Comparison of ENCODE assay signal across 1 cellular context in the genomic region with DNA sequence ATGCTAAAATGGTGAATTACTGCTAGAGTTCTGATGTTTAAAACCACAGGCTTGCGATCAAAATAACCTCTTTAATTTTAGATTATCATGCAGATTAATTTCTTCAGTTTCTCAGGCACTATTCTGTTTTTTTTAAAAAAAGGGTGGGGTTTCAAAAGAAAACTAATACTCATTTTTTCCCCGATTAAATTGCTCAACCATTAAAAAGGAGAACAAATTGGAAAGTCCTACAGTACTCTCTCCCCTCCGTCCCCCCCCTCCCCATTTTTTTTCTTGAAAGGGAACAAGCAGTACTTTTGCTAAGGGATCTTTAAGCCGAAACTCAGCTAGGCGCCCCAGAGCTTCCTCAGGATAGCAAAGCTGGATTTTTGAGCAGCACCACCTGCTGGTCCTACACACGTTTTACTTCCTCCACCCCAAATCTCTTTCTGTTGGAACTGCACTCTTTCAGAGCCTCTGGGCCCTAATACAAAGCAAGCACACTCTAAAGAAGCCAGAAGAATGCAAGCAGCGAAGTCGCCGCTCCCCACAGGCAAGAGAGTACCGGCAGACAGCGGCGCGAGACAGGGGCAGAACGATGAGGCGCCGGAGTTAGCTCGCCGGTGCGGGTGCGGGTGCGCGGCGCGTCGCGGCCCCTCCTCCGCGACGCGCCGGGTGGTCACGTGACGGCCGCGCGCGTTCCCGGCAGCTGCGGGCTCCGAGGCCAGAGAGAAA.
TF ChIP-seq lines count a peak whose summit lies in the region.

A gene with protein sequence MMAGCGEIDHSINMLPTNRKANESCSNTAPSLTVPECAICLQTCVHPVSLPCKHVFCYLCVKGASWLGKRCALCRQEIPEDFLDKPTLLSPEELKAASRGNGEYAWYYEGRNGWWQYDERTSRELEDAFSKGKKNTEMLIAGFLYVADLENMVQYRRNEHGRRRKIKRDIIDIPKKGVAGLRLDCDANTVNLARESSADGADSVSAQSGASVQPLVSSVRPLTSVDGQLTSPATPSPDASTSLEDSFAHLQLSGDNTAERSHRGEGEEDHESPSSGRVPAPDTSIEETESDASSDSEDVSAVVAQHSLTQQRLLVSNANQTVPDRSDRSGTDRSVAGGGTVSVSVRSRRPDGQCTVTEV (plus strand): TSS at position 687 of the 714 bp plus-strand sequence. CDS start 13,475 bp downstream, outside the sequence.

TF ChIP-seq in HepG2, 621 proteins besides CTCF, POLR2A, EP300 and RAD21 (continued from another document and continues in another):
- TF ChIP-seq SRSF4 (IDR thresholded peaks at IDR 0.05; ENCODE audit: low read depth, low read length, poor library complexity, severe bottlenecking), result peak; percentile 9
- no peak for TF ChIP-seq ZNF549 (CRISPR knock-in tag; IDR thresholded peaks at IDR 0.05)
- TF ChIP-seq, protein P1, sequence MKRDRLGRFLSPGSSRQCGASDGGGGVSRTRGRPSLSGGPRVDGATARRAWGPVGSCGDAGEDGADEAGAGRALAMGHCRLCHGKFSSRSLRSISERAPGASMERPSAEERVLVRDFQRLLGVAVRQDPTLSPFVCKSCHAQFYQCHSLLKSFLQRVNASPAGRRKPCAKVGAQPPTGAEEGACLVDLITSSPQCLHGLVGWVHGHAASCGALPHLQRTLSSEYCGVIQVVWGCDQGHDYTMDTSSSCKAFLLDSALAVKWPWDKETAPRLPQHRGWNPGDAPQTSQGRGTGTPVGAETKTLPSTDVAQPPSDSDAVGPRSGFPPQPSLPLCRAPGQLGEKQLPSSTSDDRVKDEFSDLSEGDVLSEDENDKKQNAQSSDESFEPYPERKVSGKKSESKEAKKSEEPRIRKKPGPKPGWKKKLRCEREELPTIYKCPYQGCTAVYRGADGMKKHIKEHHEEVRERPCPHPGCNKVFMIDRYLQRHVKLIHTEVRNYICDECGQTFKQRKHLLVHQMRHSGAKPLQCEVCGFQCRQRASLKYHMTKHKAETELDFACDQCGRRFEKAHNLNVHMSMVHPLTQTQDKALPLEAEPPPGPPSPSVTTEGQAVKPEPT (CRISPR knock-in tag; IDR thresholded peaks at IDR 0.05; ENCODE audit: low read depth), result 0 out of 2 replicates have a peak, but pooled peaks have one; percentile 59
- TF ChIP-seq SMC3 (IDR thresholded peaks at IDR 0.05; ENCODE audit: low read length), result peak; percentile 57
- TF ChIP-seq THAP11 (CRISPR knock-in tag; IDR thresholded peaks at IDR 0.05), result no peak; the same call in 1 of the 2 replicates
- TF ChIP-seq, protein P2, sequence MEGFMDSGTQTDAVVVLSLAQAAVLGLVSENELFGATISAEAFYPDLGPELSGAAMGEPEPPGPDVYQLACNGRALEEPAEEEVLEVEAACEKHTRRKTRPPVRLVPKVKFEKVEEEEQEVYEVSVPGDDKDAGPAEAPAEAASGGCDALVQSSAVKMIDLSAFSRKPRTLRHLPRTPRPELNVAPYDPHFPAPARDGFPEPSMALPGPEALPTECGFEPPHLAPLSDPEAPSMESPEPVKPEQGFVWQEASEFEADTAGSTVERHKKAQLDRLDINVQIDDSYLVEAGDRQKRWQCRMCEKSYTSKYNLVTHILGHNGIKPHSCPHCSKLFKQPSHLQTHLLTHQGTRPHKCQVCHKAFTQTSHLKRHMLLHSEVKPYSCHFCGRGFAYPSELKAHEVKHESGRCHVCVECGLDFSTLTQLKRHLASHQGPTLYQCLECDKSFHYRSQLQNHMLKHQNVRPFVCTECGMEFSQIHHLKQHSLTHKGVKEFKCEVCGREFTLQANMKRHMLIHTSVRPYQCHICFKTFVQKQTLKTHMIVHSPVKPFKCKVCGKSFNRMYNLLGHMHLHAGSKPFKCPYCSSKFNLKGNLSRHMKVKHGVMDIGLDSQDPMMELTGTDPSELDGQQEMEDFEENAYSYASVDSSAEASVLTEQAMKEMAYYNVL (CRISPR knock-in tag; IDR thresholded peaks at IDR 0.05; ENCODE audit: borderline replicate concordance), result peak; percentile 4; the same call in 1 of the 2 replicates
- TF ChIP-seq ZNF703 (CRISPR knock-in tag; IDR thresholded peaks at IDR 0.05; ENCODE audit: borderline replicate concordance), result no peak
- TF ChIP-seq ZNF761 (CRISPR knock-in tag; conservative IDR thresholded peaks at IDR 0.05), result no peak
- TF ChIP-seq PCBP2 (optimal IDR thresholded peaks at IDR 0.05; ENCODE audit: low read depth, low read length, poor library complexity, severe bottlenecking), result no peak
- no peak for TF ChIP-seq ZMYM3 (CRISPR knock-in tag; IDR thresholded peaks at IDR 0.05)
- TF ChIP-seq GABPA (IDR thresholded peaks at IDR 0.05; ENCODE audit: low read depth, low read length), result no peak
- peak; percentile 58 for TF ChIP-seq GABPA (CRISPR knock-in tag; IDR thresholded peaks at IDR 0.05; ENCODE audit: low read depth)
- TF ChIP-seq REPIN1 (CRISPR knock-in tag; IDR thresholded peaks at IDR 0.05; ENCODE audit: borderline replicate concordance, low read depth), result peak; percentile 33; the same call in 1 of the 2 replicates
- peak; percentile 66; the same call in 1 of the 2 replicates for TF ChIP-seq ZNF605 (CRISPR knock-in tag; IDR thresholded peaks at IDR 0.05)
- TF ChIP-seq, protein P3, sequence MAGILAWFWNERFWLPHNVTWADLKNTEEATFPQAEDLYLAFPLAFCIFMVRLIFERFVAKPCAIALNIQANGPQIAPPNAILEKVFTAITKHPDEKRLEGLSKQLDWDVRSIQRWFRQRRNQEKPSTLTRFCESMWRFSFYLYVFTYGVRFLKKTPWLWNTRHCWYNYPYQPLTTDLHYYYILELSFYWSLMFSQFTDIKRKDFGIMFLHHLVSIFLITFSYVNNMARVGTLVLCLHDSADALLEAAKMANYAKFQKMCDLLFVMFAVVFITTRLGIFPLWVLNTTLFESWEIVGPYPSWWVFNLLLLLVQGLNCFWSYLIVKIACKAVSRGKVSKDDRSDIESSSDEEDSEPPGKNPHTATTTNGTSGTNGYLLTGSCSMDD (CRISPR knock-in tag; IDR thresholded peaks at IDR 0.05), result no peak
- TF ChIP-seq, protein P4, sequence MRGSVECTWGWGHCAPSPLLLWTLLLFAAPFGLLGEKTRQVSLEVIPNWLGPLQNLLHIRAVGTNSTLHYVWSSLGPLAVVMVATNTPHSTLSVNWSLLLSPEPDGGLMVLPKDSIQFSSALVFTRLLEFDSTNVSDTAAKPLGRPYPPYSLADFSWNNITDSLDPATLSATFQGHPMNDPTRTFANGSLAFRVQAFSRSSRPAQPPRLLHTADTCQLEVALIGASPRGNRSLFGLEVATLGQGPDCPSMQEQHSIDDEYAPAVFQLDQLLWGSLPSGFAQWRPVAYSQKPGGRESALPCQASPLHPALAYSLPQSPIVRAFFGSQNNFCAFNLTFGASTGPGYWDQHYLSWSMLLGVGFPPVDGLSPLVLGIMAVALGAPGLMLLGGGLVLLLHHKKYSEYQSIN (CRISPR knock-in tag; IDR thresholded peaks at IDR 0.05; ENCODE audit: borderline replicate concordance), result no peak
- TF ChIP-seq YEATS2 (CRISPR knock-in tag; IDR thresholded peaks at IDR 0.05; ENCODE audit: borderline replicate concordance), result no peak; the same call in 1 of the 2 replicates
- 0 out of 2 replicates have a peak, but pooled peaks have one; percentile 50 for TF ChIP-seq ZNF337 (CRISPR knock-in tag; IDR thresholded peaks at IDR 0.05; ENCODE audit: borderline replicate concordance, low read depth)
- TF ChIP-seq RXRB (CRISPR knock-in tag; IDR thresholded peaks at IDR 0.05; ENCODE audit: borderline replicate concordance), result peak; percentile 9; the same call in 1 of the 2 replicates
- TF ChIP-seq, protein P5, sequence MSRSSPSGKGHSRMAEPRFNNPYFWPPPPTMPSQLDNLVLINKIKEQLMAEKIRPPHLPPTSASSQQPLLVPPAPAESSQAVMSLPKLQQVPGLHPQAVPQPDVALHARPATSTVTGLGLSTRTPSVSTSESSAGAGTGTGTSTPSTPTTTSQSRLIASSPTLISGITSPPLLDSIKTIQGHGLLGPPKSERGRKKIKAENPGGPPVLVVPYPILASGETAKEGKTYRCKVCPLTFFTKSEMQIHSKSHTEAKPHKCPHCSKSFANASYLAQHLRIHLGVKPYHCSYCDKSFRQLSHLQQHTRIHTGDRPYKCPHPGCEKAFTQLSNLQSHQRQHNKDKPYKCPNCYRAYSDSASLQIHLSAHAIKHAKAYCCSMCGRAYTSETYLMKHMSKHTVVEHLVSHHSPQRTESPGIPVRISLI (CRISPR knock-in tag; IDR thresholded peaks at IDR 0.05; ENCODE audit: borderline replicate concordance), result 0 out of 2 replicates have a peak, but pooled peaks have one; percentile 8
- TF ChIP-seq, protein P6, sequence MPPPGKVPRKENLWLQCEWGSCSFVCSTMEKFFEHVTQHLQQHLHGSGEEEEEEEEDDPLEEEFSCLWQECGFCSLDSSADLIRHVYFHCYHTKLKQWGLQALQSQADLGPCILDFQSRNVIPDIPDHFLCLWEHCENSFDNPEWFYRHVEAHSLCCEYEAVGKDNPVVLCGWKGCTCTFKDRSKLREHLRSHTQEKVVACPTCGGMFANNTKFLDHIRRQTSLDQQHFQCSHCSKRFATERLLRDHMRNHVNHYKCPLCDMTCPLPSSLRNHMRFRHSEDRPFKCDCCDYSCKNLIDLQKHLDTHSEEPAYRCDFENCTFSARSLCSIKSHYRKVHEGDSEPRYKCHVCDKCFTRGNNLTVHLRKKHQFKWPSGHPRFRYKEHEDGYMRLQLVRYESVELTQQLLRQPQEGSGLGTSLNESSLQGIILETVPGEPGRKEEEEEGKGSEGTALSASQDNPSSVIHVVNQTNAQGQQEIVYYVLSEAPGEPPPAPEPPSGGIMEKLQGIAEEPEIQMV (CRISPR knock-in tag; IDR thresholded peaks at IDR 0.05; ENCODE audit: low read depth), result peak; percentile 66; the same call in 1 of the 2 replicates
- TF ChIP-seq ZNF33A (CRISPR knock-in tag; IDR thresholded peaks at IDR 0.05; ENCODE audit: borderline replicate concordance), result no peak
- TF ChIP-seq, protein P7, sequence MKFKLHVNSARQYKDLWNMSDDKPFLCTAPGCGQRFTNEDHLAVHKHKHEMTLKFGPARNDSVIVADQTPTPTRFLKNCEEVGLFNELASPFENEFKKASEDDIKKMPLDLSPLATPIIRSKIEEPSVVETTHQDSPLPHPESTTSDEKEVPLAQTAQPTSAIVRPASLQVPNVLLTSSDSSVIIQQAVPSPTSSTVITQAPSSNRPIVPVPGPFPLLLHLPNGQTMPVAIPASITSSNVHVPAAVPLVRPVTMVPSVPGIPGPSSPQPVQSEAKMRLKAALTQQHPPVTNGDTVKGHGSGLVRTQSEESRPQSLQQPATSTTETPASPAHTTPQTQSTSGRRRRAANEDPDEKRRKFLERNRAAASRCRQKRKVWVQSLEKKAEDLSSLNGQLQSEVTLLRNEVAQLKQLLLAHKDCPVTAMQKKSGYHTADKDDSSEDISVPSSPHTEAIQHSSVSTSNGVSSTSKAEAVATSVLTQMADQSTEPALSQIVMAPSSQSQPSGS (CRISPR knock-in tag; IDR thresholded peaks at IDR 0.05), result 0 out of 2 replicates have a peak, but pooled peaks have one; percentile 3
- peak; percentile 42; the same call in 1 of the 2 replicates for TF ChIP-seq CREM (IDR thresholded peaks at IDR 0.05)
- TF ChIP-seq CREM (CRISPR knock-in tag; IDR thresholded peaks at IDR 0.05), result no peak
- TF ChIP-seq RBM22 (optimal IDR thresholded peaks at IDR 0.05; ENCODE audit: low read length), result peak; percentile 75
- TF ChIP-seq NPAS2 (CRISPR knock-in tag; IDR thresholded peaks at IDR 0.05; ENCODE audit: borderline replicate concordance), result no peak
- TF ChIP-seq ZNF607 (CRISPR knock-in tag; IDR thresholded peaks at IDR 0.05; ENCODE audit: borderline replicate concordance), result no peak
- TF ChIP-seq, protein P8, sequence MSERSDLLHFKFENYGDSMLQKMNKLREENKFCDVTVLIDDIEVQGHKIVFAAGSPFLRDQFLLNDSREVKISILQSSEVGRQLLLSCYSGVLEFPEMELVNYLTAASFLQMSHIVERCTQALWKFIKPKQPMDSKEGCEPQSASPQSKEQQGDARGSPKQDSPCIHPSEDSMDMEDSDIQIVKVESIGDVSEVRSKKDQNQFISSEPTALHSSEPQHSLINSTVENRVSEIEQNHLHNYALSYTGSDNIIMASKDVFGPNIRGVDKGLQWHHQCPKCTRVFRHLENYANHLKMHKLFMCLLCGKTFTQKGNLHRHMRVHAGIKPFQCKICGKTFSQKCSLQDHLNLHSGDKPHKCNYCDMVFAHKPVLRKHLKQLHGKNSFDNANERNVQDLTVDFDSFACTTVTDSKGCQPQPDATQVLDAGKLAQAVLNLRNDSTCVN (CRISPR knock-in tag; IDR thresholded peaks at IDR 0.05; ENCODE audit: borderline replicate concordance), result peak; percentile 16; the same call in 1 of the 2 replicates
- TF ChIP-seq, protein P9, sequence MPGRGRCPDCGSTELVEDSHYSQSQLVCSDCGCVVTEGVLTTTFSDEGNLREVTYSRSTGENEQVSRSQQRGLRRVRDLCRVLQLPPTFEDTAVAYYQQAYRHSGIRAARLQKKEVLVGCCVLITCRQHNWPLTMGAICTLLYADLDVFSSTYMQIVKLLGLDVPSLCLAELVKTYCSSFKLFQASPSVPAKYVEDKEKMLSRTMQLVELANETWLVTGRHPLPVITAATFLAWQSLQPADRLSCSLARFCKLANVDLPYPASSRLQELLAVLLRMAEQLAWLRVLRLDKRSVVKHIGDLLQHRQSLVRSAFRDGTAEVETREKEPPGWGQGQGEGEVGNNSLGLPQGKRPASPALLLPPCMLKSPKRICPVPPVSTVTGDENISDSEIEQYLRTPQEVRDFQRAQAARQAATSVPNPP (CRISPR knock-in tag; IDR thresholded peaks at IDR 0.05), result no peak
- TF ChIP-seq, protein P10, sequence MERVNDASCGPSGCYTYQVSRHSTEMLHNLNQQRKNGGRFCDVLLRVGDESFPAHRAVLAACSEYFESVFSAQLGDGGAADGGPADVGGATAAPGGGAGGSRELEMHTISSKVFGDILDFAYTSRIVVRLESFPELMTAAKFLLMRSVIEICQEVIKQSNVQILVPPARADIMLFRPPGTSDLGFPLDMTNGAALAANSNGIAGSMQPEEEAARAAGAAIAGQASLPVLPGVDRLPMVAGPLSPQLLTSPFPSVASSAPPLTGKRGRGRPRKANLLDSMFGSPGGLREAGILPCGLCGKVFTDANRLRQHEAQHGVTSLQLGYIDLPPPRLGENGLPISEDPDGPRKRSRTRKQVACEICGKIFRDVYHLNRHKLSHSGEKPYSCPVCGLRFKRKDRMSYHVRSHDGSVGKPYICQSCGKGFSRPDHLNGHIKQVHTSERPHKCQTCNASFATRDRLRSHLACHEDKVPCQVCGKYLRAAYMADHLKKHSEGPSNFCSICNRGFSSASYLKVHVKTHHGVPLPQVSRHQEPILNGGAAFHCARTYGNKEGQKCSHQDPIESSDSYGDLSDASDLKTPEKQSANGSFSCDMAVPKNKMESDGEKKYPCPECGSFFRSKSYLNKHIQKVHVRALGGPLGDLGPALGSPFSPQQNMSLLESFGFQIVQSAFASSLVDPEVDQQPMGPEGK (CRISPR knock-in tag; IDR thresholded peaks at IDR 0.05), result no peak
- TF ChIP-seq ZNF644 (CRISPR knock-in tag; IDR thresholded peaks at IDR 0.05; ENCODE audit: low read depth), result peak; percentile 71; the same call in 1 of the 2 replicates
- TF ChIP-seq SIX1 (CRISPR knock-in tag; IDR thresholded peaks at IDR 0.05; ENCODE audit: borderline replicate concordance), result peak; percentile 9; the same call in 1 of the 2 replicates
- TF ChIP-seq CAMTA2 (CRISPR knock-in tag; IDR thresholded peaks at IDR 0.05; ENCODE audit: borderline replicate concordance), result 0 out of 2 replicates have a peak, but pooled peaks have one; percentile 1
- TF ChIP-seq, protein P11, sequence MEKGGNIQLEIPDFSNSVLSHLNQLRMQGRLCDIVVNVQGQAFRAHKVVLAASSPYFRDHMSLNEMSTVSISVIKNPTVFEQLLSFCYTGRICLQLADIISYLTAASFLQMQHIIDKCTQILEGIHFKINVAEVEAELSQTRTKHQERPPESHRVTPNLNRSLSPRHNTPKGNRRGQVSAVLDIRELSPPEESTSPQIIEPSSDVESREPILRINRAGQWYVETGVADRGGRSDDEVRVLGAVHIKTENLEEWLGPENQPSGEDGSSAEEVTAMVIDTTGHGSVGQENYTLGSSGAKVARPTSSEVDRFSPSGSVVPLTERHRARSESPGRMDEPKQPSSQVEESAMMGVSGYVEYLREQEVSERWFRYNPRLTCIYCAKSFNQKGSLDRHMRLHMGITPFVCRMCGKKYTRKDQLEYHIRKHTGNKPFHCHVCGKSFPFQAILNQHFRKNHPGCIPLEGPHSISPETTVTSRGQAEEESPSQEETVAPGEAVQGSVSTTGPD (CRISPR knock-in tag; IDR thresholded peaks at IDR 0.05), result no peak
- TF ChIP-seq NR1H2 (CRISPR knock-in tag; IDR thresholded peaks at IDR 0.05; ENCODE audit: borderline replicate concordance, low read depth), result 0 out of 2 replicates have a peak, but pooled peaks have one; percentile 3
